7 cellular contexts compared by ENCODE assay signal in genomic region chr2:111503844-111504570, GRCh38.
DNase-seq lines count a peak whose midpoint lies in the region; ATAC-seq and TF ChIP-seq lines count a peak whose summit lies in the region.
"Not testable (repeated sequence)": the region's sequence is repeated elsewhere in the genome, so short reads cannot be mapped to it uniquely, and the experiment has no call there.

No MANE protein-coding gene starts in this region.

- H3K27ac Mint-ChIP-seq in activated CD8-positive, alpha-beta T cell treated with anti-CD3 and anti-CD28 coated beads for 36 hours; stimulated activated naive B cell treated with anti-CD40 and anti-IgM and Interleukin-4, amounts not matched to agents 10 μg/mL and 1 μg/mL and 100 μg/mL, for 72 hours: not testable (repeated sequence)
- H3K27ac Mint-ChIP-seq in activated naive CD4-positive, alpha-beta T cell treated with anti-CD3 and anti-CD28 coated beads for 36 hours: peak overlapping the region; percentile 68
- H3K27ac Mint-ChIP-seq in chondrocyte (ENCODE audit: unreplicated experiment): peak overlapping the region; percentile 86

- not testable (repeated sequence) for H3K4me1 ChIP-seq in GM23248 (ENCODE audit: insufficient read depth); PC-9 (replicated peaks; ENCODE audit: insufficient read depth); lung (ENCODE audit: control insufficient read depth in 2 of 2, insufficient read depth in 2 of 2, low read length in 2 of 2)

- intact Hi-C loops in PC-9 (cut with micrococcal nuclease; ENCODE audit: unreplicated experiment); activated CD8-positive, alpha-beta T cell treated with anti-CD3 and anti-CD28 coated beads for 36 hours (cut with micrococcal nuclease); activated naive CD4-positive, alpha-beta T cell treated with anti-CD3 and anti-CD28 coated beads for 36 hours (cut with micrococcal nuclease): not testable (repeated sequence)

- ATAC-seq in activated CD8-positive, alpha-beta T cell treated with anti-CD3 and anti-CD28 coated beads for 36 hours: peak; percentile 66
- peak; percentile 19 for ATAC-seq in lung (ENCODE audit: insufficient read depth, low FRiP score)
- ATAC-seq in stimulated activated naive B cell treated with anti-CD40 and anti-IgM and Interleukin-4, amounts not matched to agents 10 μg/mL and 1 μg/mL and 100 μg/mL, for 72 hours (replicated peaks): peak; percentile 30 to 41

- not testable (repeated sequence) for H3K27me3 Mint-ChIP-seq in activated CD8-positive, alpha-beta T cell treated with anti-CD3 and anti-CD28 coated beads for 36 hours; activated naive CD4-positive, alpha-beta T cell treated with anti-CD3 and anti-CD28 coated beads for 36 hours (ENCODE audit: low read depth); chondrocyte (ENCODE audit: low read depth); stimulated activated naive B cell treated with anti-CD40 and anti-IgM and Interleukin-4, amounts not matched to agents 10 μg/mL and 1 μg/mL and 100 μg/mL, for 72 hours

- TF ChIP-seq CTCF in PC-9 (conservative IDR thresholded peaks at IDR 0.05); activated CD8-positive, alpha-beta T cell treated with anti-CD3 and anti-CD28 coated beads for 36 hours (IDR thresholded peaks at IDR 0.05); chondrocyte (IDR thresholded peaks at IDR 0.05); lung (IDR thresholded peaks at IDR 0.05; ENCODE audit: control extremely low read depth, extremely low read depth): not testable (repeated sequence)

- not testable (repeated sequence) for H3K4me3 ChIP-seq in GM23248, PC-9, lung

- POLR2A ChIA-PET in PC-9 (lab: Charles Lee; ENCODE audit: unreplicated experiment); activated CD8-positive, alpha-beta T cell treated with anti-CD3 and anti-CD28 coated beads for 36 hours (lab: Charles Lee): not testable (repeated sequence)

- H3K27ac ChIP-seq in GM23248 (peak overlapping the region; percentile 80), PC-9 (peak overlapping the region; percentile 68)
- not testable (repeated sequence) for H3K27ac ChIP-seq in lung (ENCODE audit: low read depth in 1 of 2, low read length in 1 of 2)

- H3K9ac ChIP-seq in GM23248: not testable (repeated sequence)

- H4K20me1 ChIP-seq in GM23248 (ENCODE audit: insufficient read depth); PC-9 (ENCODE audit: insufficient read depth): not testable (repeated sequence)

- CTCF ChIA-PET in PC-9 (lab: Charles Lee); activated CD8-positive, alpha-beta T cell treated with anti-CD3 and anti-CD28 coated beads for 36 hours (lab: Charles Lee); activated naive CD4-positive, alpha-beta T cell treated with anti-CD3 and anti-CD28 coated beads for 36 hours (lab: Charles Lee): not testable (repeated sequence)

- in situ Hi-C loops in GM23248 (cut with MboI): not testable (repeated sequence)

- H3K4me2 ChIP-seq in GM23248 (ENCODE audit: unreplicated experiment): peak overlapping the region; percentile 45
- not testable (repeated sequence) for H3K4me2 ChIP-seq in PC-9

- H3K9me3 ChIP-seq in GM23248 (ENCODE audit: low read depth); PC-9 (ENCODE audit: insufficient read depth, low read depth); lung (ENCODE audit: control insufficient read depth in 2 of 2, insufficient read depth in 1 of 2, low read length in 1 of 2): not testable (repeated sequence)

- H3K36me3 Mint-ChIP-seq in activated CD8-positive, alpha-beta T cell treated with anti-CD3 and anti-CD28 coated beads for 36 hours (ENCODE audit: low read depth); activated naive CD4-positive, alpha-beta T cell treated with anti-CD3 and anti-CD28 coated beads for 36 hours (ENCODE audit: low read depth); chondrocyte (ENCODE audit: low read depth); stimulated activated naive B cell treated with anti-CD40 and anti-IgM and Interleukin-4, amounts not matched to agents 10 μg/mL and 1 μg/mL and 100 μg/mL, for 72 hours: not testable (repeated sequence)

- WGBS in GM23248 (ENCODE audit: low coverage in 1 of 2, low lambda C conversion rate in 2 of 2, missing lambda C conversion rate in 2 of 2), 2 experiments: 0% methylated on average over 1 of the region's 5 CpGs
- whole genome bisulfite sequencing in lung, 2 donors: 33 to 83% methylated on average over 2 of the region's 5 CpGs

- not testable (repeated sequence) for H2AFZ ChIP-seq in GM23248, PC-9

- not testable (repeated sequence) for H3K9me2 ChIP-seq in GM23248 (ENCODE audit: insufficient read depth); PC-9 (ENCODE audit: insufficient read depth)

- peaks cover 13% of the 10 kb centered on the region for H3F3A ChIP-seq in GM23248 (ENCODE audit: insufficient read depth)
- not testable (repeated sequence) for H3F3A ChIP-seq in PC-9 (ENCODE audit: insufficient read depth, low read depth)

- not testable (repeated sequence) for H3K79me2 ChIP-seq in GM23248 (ENCODE audit: insufficient read depth); PC-9 (ENCODE audit: low read depth)

- H3K9me3 Mint-ChIP-seq in activated CD8-positive, alpha-beta T cell treated with anti-CD3 and anti-CD28 coated beads for 36 hours; activated naive CD4-positive, alpha-beta T cell treated with anti-CD3 and anti-CD28 coated beads for 36 hours; chondrocyte (ENCODE audit: low read depth); stimulated activated naive B cell treated with anti-CD40 and anti-IgM and Interleukin-4, amounts not matched to agents 10 μg/mL and 1 μg/mL and 100 μg/mL, for 72 hours: not testable (repeated sequence)

- not testable (repeated sequence) for H3K4me3 Mint-ChIP-seq in activated CD8-positive, alpha-beta T cell treated with anti-CD3 and anti-CD28 coated beads for 36 hours; activated naive CD4-positive, alpha-beta T cell treated with anti-CD3 and anti-CD28 coated beads for 36 hours; chondrocyte (ENCODE audit: unreplicated experiment); stimulated activated naive B cell treated with anti-CD40 and anti-IgM and Interleukin-4, amounts not matched to agents 10 μg/mL and 1 μg/mL and 100 μg/mL, for 72 hours

- BruUV-seq in PC-9 (replicated peaks; lab: Mats Ljungman, UMichigan): not testable (repeated sequence)

- H3K27me3 ChIP-seq in GM23248 (replicated peaks; ENCODE audit: insufficient read depth); PC-9 (ENCODE audit: insufficient read depth, low read depth); lung (ENCODE audit: control insufficient read depth, insufficient read depth): not testable (repeated sequence)

- DNase-seq in GM23248: peak; percentile 5
- not testable (repeated sequence) for DNase-seq in PC-9; activated CD8-positive, alpha-beta T cell treated with anti-CD3 and anti-CD28 coated beads for 36 hours; activated naive CD4-positive, alpha-beta T cell treated with anti-CD3 and anti-CD28 coated beads for 36 hours; chondrocyte (ENCODE audit: low spot score); lung (ENCODE audit: low spot score); stimulated activated naive B cell treated with anti-CD40 and anti-IgM and Interleukin-4, amounts not matched to agents 10 μg/mL and 1 μg/mL and 100 μg/mL, for 72 hours

- peaks cover 18% of the 10 kb centered on the region for H3K4me1 Mint-ChIP-seq in activated CD8-positive, alpha-beta T cell treated with anti-CD3 and anti-CD28 coated beads for 36 hours (ENCODE audit: low read depth)
- peaks cover 16% of the 10 kb centered on the region for H3K4me1 Mint-ChIP-seq in activated naive CD4-positive, alpha-beta T cell treated with anti-CD3 and anti-CD28 coated beads for 36 hours (ENCODE audit: low read depth)
- not testable (repeated sequence) for H3K4me1 Mint-ChIP-seq in chondrocyte (ENCODE audit: low read depth)
- peaks cover 2 to 14% of the 10 kb centered on the region in 2 donors for H3K4me1 Mint-ChIP-seq in stimulated activated naive B cell treated with anti-CD40 and anti-IgM and Interleukin-4, amounts not matched to agents 10 μg/mL and 1 μg/mL and 100 μg/mL, for 72 hours

- not testable (repeated sequence) for H3K36me3 ChIP-seq in GM23248 (ENCODE audit: low read depth); PC-9 (ENCODE audit: low read depth); lung (ENCODE audit: control insufficient read depth in 2 of 2, insufficient read depth in 2 of 2, low read length in 2 of 2)
